In the genomic region with DNA sequence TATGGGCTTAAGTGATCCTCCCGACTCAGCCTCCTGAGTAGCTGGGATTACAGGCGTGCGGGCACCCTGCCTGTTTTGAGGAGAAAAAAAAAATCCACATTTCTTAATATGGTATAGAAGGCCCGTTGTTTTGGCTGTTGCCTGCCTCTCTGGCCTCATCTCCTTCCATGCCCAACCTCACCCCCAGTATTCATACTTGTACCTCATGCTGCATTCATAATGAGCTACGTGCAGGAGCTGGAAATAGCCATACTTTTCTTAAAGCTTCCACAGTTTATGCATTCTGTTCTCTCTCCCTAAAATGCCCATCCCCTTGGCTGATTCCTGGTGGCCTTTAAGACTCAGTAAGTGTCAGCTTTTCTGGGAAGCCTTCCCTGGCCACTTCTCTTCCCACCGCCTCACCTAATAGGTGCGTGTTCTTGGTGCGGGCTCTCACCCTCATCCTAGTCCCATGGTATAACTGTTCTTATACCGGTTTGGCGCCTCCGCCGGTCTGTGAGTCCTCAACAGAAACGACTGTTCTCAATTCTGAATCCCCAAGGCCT, we compare ENCODE assay signal across 9 cellular contexts. TPM values are rescaled to one million over a fixed set of nuclear protein-coding genes. Genes with fewer than 3 reads are reported as not detected.
DNase-seq lines count a peak whose midpoint lies in the region; ATAC-seq and TF ChIP-seq lines count a peak whose summit lies in the region.
"Had no signal": no experiment of that assay in that cellular context is flagged by ENCODE, and none has a peak within 500 bp of the region (broad histone marks: within the 10 kb centered on the region; RNA-seq: fewer than 3 reads in every experiment).

No MANE protein-coding gene starts in this region.

- H4K20me1 ChIP-seq in DND-41 (ENCODE audit: insufficient read depth, low read length) (no peaks in the 10 kb centered on the region), PC-3 (ENCODE audit: low read length) (no peaks in the 10 kb centered on the region)

- H2AFZ ChIP-seq in DND-41 (ENCODE audit: low read depth, low read length): no peak overlapping the region; the same call in 1 of the 2 replicates
- no peak overlapping the region; the same call in 1 of the 2 replicates for H2AFZ ChIP-seq in PC-3 (ENCODE audit: low read length)

- CTCF ChIA-PET in PC-3 (lab: Charles Lee): interaction anchor here (0.7 kb wide), 1 partner anchor 31 kb away, joined by 8 read pairs; no protein-coding TSS in a partner anchor

- H3K27me3 ChIP-seq in DND-41 (ENCODE audit: insufficient read depth, low read length, poor library complexity) (no peaks in the 10 kb centered on the region), PC-3 (ENCODE audit: low read length) (no peaks in the 10 kb centered on the region), esophagus muscularis mucosa (no peaks in the 10 kb centered on the region), rectal smooth muscle tissue (ENCODE audit: control insufficient read depth, insufficient read depth, low read length) (no peaks in the 10 kb centered on the region)

- no peak overlapping the region; the same call in 1 of the 2 replicates for H3K9ac ChIP-seq in DND-41 (ENCODE audit: low read depth, low read length)
- 0 out of 2 replicates have a peak overlapping the region, but pooled peaks have one; percentile 85 for H3K9ac ChIP-seq in PC-3 (ENCODE audit: low read length)
- H3K9ac ChIP-seq in rectal smooth muscle tissue (ENCODE audit: low read length): no peak overlapping the region

- BruUV-seq in PC-3 (replicated peaks; lab: Mats Ljungman, UMichigan): no TSS peak

- H3K27ac ChIP-seq in DND-41 (ENCODE audit: low read length) (peak overlapping the region; percentile 82), PC-3 (ENCODE audit: low read length) (no peak overlapping the region), esophagus muscularis mucosa (replicated peaks in 1 of 4) (peak overlapping the region; percentile 95 to 98 (median 96)), rectal smooth muscle tissue (ENCODE audit: low read depth, low read length) (peak overlapping the region; percentile 99)

- ATAC-seq in DND-41 (ENCODE audit: insufficient read depth, low read depth): no peak
- no peak for ATAC-seq in PC-3
- ATAC-seq in GM21360 (IDR thresholded peaks at IDR 0.05; ENCODE audit: unreplicated experiment): no peak

- H3K79me2 ChIP-seq in DND-41 (ENCODE audit: insufficient read depth, low read length): peaks cover 5% of the 10 kb centered on the region
- H3K79me2 ChIP-seq in PC-3 (ENCODE audit: low read length): no peaks in the 10 kb centered on the region

- 54% methylated on average over 13 of the region's 13 CpGs for WGBS in esophagus muscularis mucosa

- H3K36me3 ChIP-seq in DND-41 (ENCODE audit: insufficient read depth, low read length) (peaks cover 24% of the 10 kb centered on the region), PC-3 (ENCODE audit: low read depth, low read length) (peaks cover 5% of the 10 kb centered on the region), esophagus muscularis mucosa (peaks cover 14 to 32% (median 24%) of the 10 kb centered on the region in 4 donors), rectal smooth muscle tissue (ENCODE audit: control insufficient read depth, insufficient read depth, low read length) (peaks cover 7% of the 10 kb centered on the region)

- intact Hi-C loops in PC-3 (cut with micrococcal nuclease): no loop called here
- intact Hi-C loops in esophagus muscularis mucosa (cut with DNase I): loop anchor here (2.0 kb wide), 2 partner anchors 33 to 37 kb away; a partner anchor contains a TSS

- POLR2A ChIA-PET in PC-3 (lab: Charles Lee; ENCODE audit: unreplicated experiment): interaction anchor here (0.6 kb wide), 1 partner anchor 1179 kb away, joined by 5 read pairs; no protein-coding TSS in a partner anchor

- no peak for DNase-seq in DND-41
- no peak for DNase-seq in PC-3
- no peak for DNase-seq in esophagus muscularis mucosa (ENCODE audit: extremely low spot score)
- DNase-seq in mesenteric fat pad (ENCODE audit: low spot score): no peak
- DNase-seq in NCI-H1436 (lab: John Stamatoyannopoulos, UW): no peak
- no peak for DNase-seq in NCI-H146 treated with DMSO at 0.1 percent for 48 hours (lab: John Stamatoyannopoulos, UW; ENCODE audit: unreplicated experiment)
- DNase-seq: activated gamma-delta T cell had no signal

- TF ChIP-seq CTCF in DND-41 (IDR thresholded peaks at IDR 0.05; ENCODE audit: borderline replicate concordance, extremely low read depth, low read length, poor library complexity, severe bottlenecking) (no peak), PC-3 (conservative IDR thresholded peaks at IDR 0.05; ENCODE audit: low read depth, low read length) (no peak), esophagus muscularis mucosa (IDR thresholded peaks at IDR 0.05) (no peak)

- TF ChIP-seq EP300 in esophagus muscularis mucosa (IDR thresholded peaks at IDR 0.05): peak; percentile 81

- H3F3A ChIP-seq in PC-3 (ENCODE audit: low read length, unreplicated experiment): no peaks in the 10 kb centered on the region

- no peaks in the 10 kb centered on the region for H3K9me2 ChIP-seq in PC-3 (replicated peaks; ENCODE audit: low read length)

- H3K4me1 ChIP-seq in DND-41 (ENCODE audit: insufficient read depth, low read length) (peaks cover 30% of the 10 kb centered on the region), PC-3 (ENCODE audit: insufficient read depth, low read length) (peaks cover 45% of the 10 kb centered on the region), esophagus muscularis mucosa (peaks cover 12 to 61% (median 57%) of the 10 kb centered on the region in 4 donors), rectal smooth muscle tissue (ENCODE audit: control insufficient read depth, insufficient read depth, low read length) (peaks cover 8% of the 10 kb centered on the region)

- H3K9me3 ChIP-seq in DND-41 (ENCODE audit: insufficient read depth, low read length, severe bottlenecking) (no peaks in the 10 kb centered on the region), PC-3 (ENCODE audit: low read length) (no peaks in the 10 kb centered on the region), esophagus muscularis mucosa (no peaks in the 10 kb centered on the region)

- TF ChIP-seq POLR2A in esophagus muscularis mucosa (IDR thresholded peaks at IDR 0.05; ENCODE audit: low read depth): no peak

- no peak overlapping the region for H3K4me3 ChIP-seq in DND-41 (ENCODE audit: low read depth in 1 of 2, low read length in 2 of 2)
- peak overlapping the region; percentile 83; the same call in 1 of the 2 replicates for H3K4me3 ChIP-seq in PC-3 (ENCODE audit: low read length)
- H3K4me3 ChIP-seq in esophagus muscularis mucosa: peak overlapping the region; percentile 72 to 90 (median 86)
- H3K4me3 ChIP-seq in rectal smooth muscle tissue (ENCODE audit: low read length): peak overlapping the region; percentile 80

- H3K4me2 ChIP-seq in DND-41 (ENCODE audit: insufficient read depth, low read length): peak overlapping the region; percentile 82; the same call in 1 of the 2 replicates
- no peak overlapping the region; the same call in 1 of the 2 replicates for H3K4me2 ChIP-seq in PC-3 (ENCODE audit: low read length)

RNA-seq across cellular contexts. Expression of a gene that starts 2.1 kb away (rescaled TPM):
- total RNA-seq in PC-3 (2014; rRNA removed) (7.0 and 10.4 TPM in 2 replicates), esophagus muscularis mucosa (over 10,000 TPM in 3 of 4 donors, 1,000 to 10,000 TPM in 1; 8,856 to 14,576 (median 12,022) TPM), mesenteric fat pad (244 TPM)

RNA-seq across cellular contexts. Expression of a gene that starts 18.1 kb away (rescaled TPM):
- total RNA-seq in PC-3 (2014; rRNA removed): 7.7 and 11.2 TPM in 2 replicates
- total RNA-seq in esophagus muscularis mucosa: 1 to 10 TPM in 1 of 4 donors, not detected in 3; 2.2 TPM
- not detected for total RNA-seq in mesenteric fat pad

RNA-seq across cellular contexts. Expression of a gene that starts 26.8 kb away (rescaled TPM):
- 2.6 and 4.1 TPM in 2 replicates for total RNA-seq in PC-3 (2014; rRNA removed)
- total RNA-seq in esophagus muscularis mucosa: 1 to 10 TPM; 1.3 to 3.3 (median 1.7) TPM
- 0.58 TPM for total RNA-seq in mesenteric fat pad

RNA-seq across cellular contexts. Expression of a gene that starts 33.7 kb away (rescaled TPM):
- total RNA-seq in PC-3 (2014; rRNA removed) (34.9 and 37.0 TPM in 2 replicates), esophagus muscularis mucosa (100 to 1,000 TPM in 2 of 4 donors, 10 to 100 TPM in 2; 68.4 to 117 (median 104) TPM), mesenteric fat pad (103 TPM)

RNA-seq across cellular contexts. Expression of a gene that starts 34.0 kb away (rescaled TPM):
- total RNA-seq in PC-3 (2014; rRNA removed) (23,421 and 36,790 TPM in 2 replicates), esophagus muscularis mucosa (1,000 to 10,000 TPM; 1,899 to 6,162 (median 2,510) TPM), mesenteric fat pad (19,106 TPM)

Comparison
In these comparisons a context has a peak if more than half of its experiments do, and no peak if none do; other contexts are left out.
1. H3K4me3 ChIP-seq: peak in PC-3 (single experiment), esophagus muscularis mucosa (4 of 4) and rectal smooth muscle tissue (single experiment); none in DND-41 (0 of 2).
2. RNA of a gene that starts 2.1 kb away (total RNA-seq): 8,856 to 14,576 TPM in esophagus muscularis mucosa; 244 TPM in mesenteric fat pad (single experiment) and 7.0 to 10.4 TPM in PC-3; every median in the first group is over 10 times any median in the second.